Comparison of ENCODE assay signal across 8 cellular contexts in the genomic region with DNA sequence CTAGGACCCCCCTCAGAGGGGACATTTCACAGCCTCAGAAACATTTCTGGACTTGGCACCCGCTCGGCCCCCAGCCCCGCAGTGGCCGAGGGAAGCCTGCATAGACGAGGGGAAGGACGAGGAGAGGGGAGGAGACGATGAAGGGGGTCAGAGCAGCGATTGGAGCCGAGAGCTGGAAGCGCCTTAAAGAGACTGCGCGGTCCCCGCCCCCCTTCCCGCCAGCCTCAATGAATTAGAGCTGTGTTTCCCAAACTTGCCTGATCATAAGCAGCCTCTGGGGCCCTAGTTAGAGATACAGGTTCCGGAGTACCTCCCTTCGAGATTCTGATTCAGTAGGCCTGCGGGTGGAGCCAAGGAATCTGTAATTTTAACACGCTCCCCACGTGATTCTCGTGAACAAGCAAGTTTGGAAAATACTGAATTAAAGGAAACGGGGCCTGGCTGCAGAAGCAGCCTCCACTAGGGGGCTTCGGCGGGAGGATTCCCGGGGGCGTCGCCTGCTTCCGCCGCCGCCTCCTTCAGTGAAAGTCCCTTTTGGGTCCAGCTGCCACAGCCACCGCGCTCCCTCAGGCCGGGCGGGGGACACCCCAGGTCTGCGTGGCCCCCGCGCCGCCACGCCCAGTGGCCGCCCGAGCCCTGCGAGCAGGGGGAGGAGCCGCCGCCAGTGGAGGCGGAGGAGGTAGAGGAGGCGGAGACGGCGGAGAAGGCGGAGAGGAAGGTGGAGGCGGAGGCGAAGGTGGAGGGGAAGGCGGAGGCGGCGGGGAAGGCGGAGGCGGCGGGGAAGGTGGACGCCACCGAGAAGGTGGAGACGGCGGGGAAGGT. TPM values are rescaled to one million over a fixed set of nuclear protein-coding genes. Genes with fewer than 3 reads are reported as not detected.
DNase-seq lines count a peak whose midpoint lies in the region; ATAC-seq and TF ChIP-seq lines count a peak whose summit lies in the region.

A gene (plus strand): TSS at position 651 of the 822 bp plus-strand sequence. CDS start 824 bp downstream, outside the sequence.

- no peaks in the 10 kb centered on the region for H3K9me3 Mint-ChIP-seq in activated T-helper 17 cell treated with anti-CD3 and anti-CD28 coated beads, Interleukin-2, amount 50 U/mL, for 72 hours
- no peaks in the 10 kb centered on the region for H3K9me3 Mint-ChIP-seq in natural killer cell treated with Interleukin-12 subunit alpha and Interleukin-12 subunit beta and Interleukin-15 and Interleukin-18, amount 100 ng/mL, for 72 hours

- no peaks in the 10 kb centered on the region for H3K9me3 ChIP-seq in Peyer's patch

- peaks cover 6% of the 10 kb centered on the region for H3K4me1 Mint-ChIP-seq in activated T-helper 17 cell treated with anti-CD3 and anti-CD28 coated beads, Interleukin-2, amount 50 U/mL, for 72 hours
- peaks cover 1 to 15% of the 10 kb centered on the region in 2 donors for H3K4me1 Mint-ChIP-seq in natural killer cell treated with Interleukin-12 subunit alpha and Interleukin-12 subunit beta and Interleukin-15 and Interleukin-18, amount 100 ng/mL, for 72 hours (ENCODE audit: low read depth in 2 of 2)

- H3K27me3 Mint-ChIP-seq in activated T-helper 17 cell treated with anti-CD3 and anti-CD28 coated beads, Interleukin-2, amount 50 U/mL, for 72 hours, result no peaks in the 10 kb centered on the region
- H3K27me3 Mint-ChIP-seq in natural killer cell treated with Interleukin-12 subunit alpha and Interleukin-12 subunit beta and Interleukin-15 and Interleukin-18, amount 100 ng/mL, for 72 hours, result peaks cover 0 to 4% of the 10 kb centered on the region in 2 donors

- ATAC-seq in GM21737 (IDR thresholded peaks at IDR 0.05; ENCODE audit: unreplicated experiment), result peak; percentile 90
- ATAC-seq in activated T-helper 17 cell treated with anti-CD3 and anti-CD28 coated beads, Interleukin-2, amount 50 U/mL, for 72 hours (replicated peaks), result peak; percentile 86
- ATAC-seq in natural killer cell treated with Interleukin-12 subunit alpha and Interleukin-12 subunit beta and Interleukin-15 and Interleukin-18, amount 100 ng/mL, for 72 hours, result peak; percentile 97 to 98

- no peaks in the 10 kb centered on the region for H3K36me3 Mint-ChIP-seq in activated T-helper 17 cell treated with anti-CD3 and anti-CD28 coated beads, Interleukin-2, amount 50 U/mL, for 72 hours (ENCODE audit: low read depth)
- H3K36me3 Mint-ChIP-seq in natural killer cell treated with Interleukin-12 subunit alpha and Interleukin-12 subunit beta and Interleukin-15 and Interleukin-18, amount 100 ng/mL, for 72 hours, result no peaks in the 10 kb centered on the region

- DNase-seq in DMS79 treated with DMSO at 0.1 percent for 48 hours (lab: John Stamatoyannopoulos, UW), result peak; percentile 66
- DNase-seq in KG1 (lab: John Stamatoyannopoulos, UW), result peak; percentile 40
- peak; percentile 74 to 87 (median 83) for DNase-seq in Peyer's patch
- DNase-seq in fibroblast of peridontal ligament (ENCODE audit: extremely low read depth), result peak; percentile 88
- DNase-seq in natural killer cell treated with Interleukin-12 subunit alpha and Interleukin-12 subunit beta and Interleukin-15 and Interleukin-18, amount 100 ng/mL, for 72 hours (ENCODE audit: low spot score), result peak; percentile 89
- DNase-seq in stimulated activated naive CD4-positive, alpha-beta T cell treated with Interleukin-2 at 50 U/mL for 16 hours (lab: John Stamatoyannopoulos, UW), result peak; percentile 70

- H3K4me3 Mint-ChIP-seq in activated T-helper 17 cell treated with anti-CD3 and anti-CD28 coated beads, Interleukin-2, amount 50 U/mL, for 72 hours, result peak within 1 kb of the TSS; percentile 70
- H3K4me3 Mint-ChIP-seq in natural killer cell treated with Interleukin-12 subunit alpha and Interleukin-12 subunit beta and Interleukin-15 and Interleukin-18, amount 100 ng/mL, for 72 hours, result peak within 1 kb of the TSS; percentile 74

- H3K27ac Mint-ChIP-seq in activated T-helper 17 cell treated with anti-CD3 and anti-CD28 coated beads, Interleukin-2, amount 50 U/mL, for 72 hours, result peak within 1 kb of the TSS; percentile 50
- no peak within 1 kb of the TSS for H3K27ac Mint-ChIP-seq in natural killer cell treated with Interleukin-12 subunit alpha and Interleukin-12 subunit beta and Interleukin-15 and Interleukin-18, amount 100 ng/mL, for 72 hours

- TF ChIP-seq CTCF in Peyer's patch (IDR thresholded peaks at IDR 0.05), result peak; percentile 38 to 56 (median 48)

- no peaks in the 10 kb centered on the region for H3K4me1 ChIP-seq in Peyer's patch

- peak in 1 of 2 donors; percentile 36 for TF ChIP-seq POLR2A in Peyer's patch (IDR thresholded peaks at IDR 0.05)

- H3K27me3 ChIP-seq in Peyer's patch, result no peaks in the 10 kb centered on the region

- peak within 1 kb of the TSS; percentile 62 to 69 (median 66) for H3K4me3 ChIP-seq in Peyer's patch

- no peaks in the 10 kb centered on the region for H3K36me3 ChIP-seq in Peyer's patch

- H3K27ac ChIP-seq in Peyer's patch, result peak within 1 kb of the TSS; percentile 62 to 82 (median 80)

RNA-seq across cellular contexts. Expression of the gene that starts here (rescaled TPM):
- 1 to 10 TPM; 1.2 to 2.5 (median 2.2) TPM for total RNA-seq in Peyer's patch
- total RNA-seq in activated T-helper 17 cell treated with anti-CD3 and anti-CD28 coated beads, Interleukin-2, amount 50 U/mL, for 72 hours, result 1 to 10 TPM; 1.1 to 1.5 TPM
- total RNA-seq in natural killer cell treated with Interleukin-12 subunit alpha and Interleukin-12 subunit beta and Interleukin-15 and Interleukin-18, amount 100 ng/mL, for 72 hours, result under 1 TPM; 0.81 to 1.00 TPM

Comparison
In these comparisons a context has a peak if more than half of its experiments do, and no peak if none do; other contexts are left out.
1. Peak in every context shown above with its lines: DNase-seq, ATAC-seq, H3K4me3 ChIP-seq and H3K27ac ChIP-seq.
2. Peak in DNase-seq and ATAC-seq in natural killer cell treated with Interleukin-12 subunit alpha and Interleukin-12 subunit beta and Interleukin-15 and Interleukin-18, amount 100 ng/mL, for 72 hours; RNA of the gene not detected or under 1 TPM.